Comparison of ENCODE assay signal across 8 cellular contexts in genomic region chr19:49441960-49442350, GRCh38. TPM values are rescaled to one million over a fixed set of nuclear protein-coding genes. Genes with fewer than 3 reads are reported as not detected.
DNase-seq lines count a peak whose midpoint lies in the region; ATAC-seq and TF ChIP-seq lines count a peak whose summit lies in the region.

No MANE protein-coding gene starts in this region.

- H3K27ac ChIP-seq in heart left ventricle, result peak overlapping the region in 8 of 12 donors; percentile 46 to 90 (median 58)
- no peak overlapping the region for H3K27ac ChIP-seq in colonic mucosa

- H3K27me3 ChIP-seq in heart left ventricle (peaks cover 0 to 51% (median 37%) of the 10 kb centered on the region in 9 donors), colonic mucosa (peaks cover 22% of the 10 kb centered on the region)

- H3K4me3 ChIP-seq in heart left ventricle, result peak overlapping the region in 9 of 12 donors; percentile 55 to 79 (median 69)
- peak overlapping the region; percentile 22; the same call in 1 of the 2 replicates for H3K4me3 ChIP-seq in iPS-18c (ENCODE audit: insufficient read depth, low read depth, low read length)
- no peak overlapping the region for H3K4me3 ChIP-seq in colonic mucosa

- H3K9me3 Mint-ChIP-seq in activated CD8-positive, alpha-beta T cell treated with anti-CD3 and anti-CD28 coated beads, Interleukin-2, amount 10 ng/mL, durations not matched to agents 7 days and 5 days (ENCODE audit: insufficient read depth), result no peaks in the 10 kb centered on the region
- no peaks in the 10 kb centered on the region for H3K9me3 Mint-ChIP-seq in type B pancreatic cell

- no peak overlapping the region for H3K27ac Mint-ChIP-seq in activated CD8-positive, alpha-beta T cell treated with anti-CD3 and anti-CD28 coated beads, Interleukin-2, amount 10 ng/mL, durations not matched to agents 7 days and 5 days
- H3K27ac Mint-ChIP-seq in type B pancreatic cell, result peak overlapping the region; percentile 29

- H3K36me3 ChIP-seq in heart left ventricle (peaks cover 0 to 5% (median 0%) of the 10 kb centered on the region in 9 donors), colonic mucosa (no peaks in the 10 kb centered on the region)

- peaks cover 54% of the 10 kb centered on the region for H3K27me3 Mint-ChIP-seq in activated CD8-positive, alpha-beta T cell treated with anti-CD3 and anti-CD28 coated beads, Interleukin-2, amount 10 ng/mL, durations not matched to agents 7 days and 5 days (ENCODE audit: low read depth)
- peaks cover 57% of the 10 kb centered on the region for H3K27me3 Mint-ChIP-seq in type B pancreatic cell

- intact Hi-C loops in heart left ventricle (cut with DNase I), result loop anchor here in 9 of 10 donors (1.0 to 10.0 kb wide), 8 partner anchors 49 to 220 kb away; no protein-coding TSS in a partner anchor
- intact Hi-C loops in left ventricle myocardium superior (cut with micrococcal nuclease), result loop anchor here (5.0 kb wide), 1 partner anchor 50 kb away; no protein-coding TSS in a partner anchor
- intact Hi-C loops in sciatic nerve (cut with DNase I), result loop anchor here (2.0 kb wide), 1 partner anchor 57 kb away; no protein-coding TSS in a partner anchor
- intact Hi-C loops in colonic mucosa (cut with DNase I), result loop anchor here (2.0 kb wide), 1 partner anchor 49 kb away; no protein-coding TSS in a partner anchor

- no peak overlapping the region for H3K9ac ChIP-seq in colonic mucosa (ENCODE audit: low read depth in 2 of 2, low read length in 2 of 2)

- ATAC-seq in heart left ventricle (no peak), left ventricle myocardium superior (no peak), sciatic nerve (no peak), HG02870 (IDR thresholded peaks at IDR 0.05; ENCODE audit: unreplicated experiment) (no peak)
- no peak for ATAC-seq in activated CD8-positive, alpha-beta T cell treated with anti-CD3 and anti-CD28 coated beads, Interleukin-2, amount 10 ng/mL, durations not matched to agents 7 days and 5 days

- H3K4me1 Mint-ChIP-seq in activated CD8-positive, alpha-beta T cell treated with anti-CD3 and anti-CD28 coated beads, Interleukin-2, amount 10 ng/mL, durations not matched to agents 7 days and 5 days (ENCODE audit: low read depth), result peaks cover 48% of the 10 kb centered on the region
- H3K4me1 Mint-ChIP-seq in type B pancreatic cell (ENCODE audit: unreplicated experiment), result peaks cover 15% of the 10 kb centered on the region

- no peak for TF ChIP-seq POLR2A in heart left ventricle (IDR thresholded peaks at IDR 0.05)

- CTCF ChIA-PET in activated CD8-positive, alpha-beta T cell treated with anti-CD3 and anti-CD28 coated beads, Interleukin-2, amount 10 ng/mL, durations not matched to agents 7 days and 5 days (lab: Charles Lee), result interaction anchor here (1.4 to 4.4 kb wide), 5 partner anchors 10 to 50 kb away, joined by 4 to 40 read pairs (median 8); partner anchors contain the start of genes FLT3LG, PIH1D1 and PTH2

- POLR2A ChIA-PET in activated CD8-positive, alpha-beta T cell treated with anti-CD3 and anti-CD28 coated beads, Interleukin-2, amount 10 ng/mL, durations not matched to agents 7 days and 5 days (lab: Charles Lee), result interaction anchor here (1.3 kb wide), 1 partner anchor 10 kb away, joined by 4 read pairs; the partner anchor contains the start of gene PIH1D1

- peaks cover 0 to 20% (median 2%) of the 10 kb centered on the region in 12 donors for H3K4me1 ChIP-seq in heart left ventricle
- no peaks in the 10 kb centered on the region for H3K4me1 ChIP-seq in colonic mucosa

- DNase-seq in heart left ventricle, result no peak
- DNase-seq in left ventricle myocardium superior, result no peak
- DNase-seq in activated CD8-positive, alpha-beta T cell treated with anti-CD3 and anti-CD28 coated beads, Interleukin-2, amount 10 ng/mL, durations not matched to agents 7 days and 5 days, result no peak
- DNase-seq in type B pancreatic cell (ENCODE audit: extremely low spot score, unreplicated experiment), result no peak
- DNase-seq in sciatic nerve (ENCODE audit: low spot score), result no peak
- DNase-seq in colonic mucosa, result no peak

- H3K9me3 ChIP-seq in heart left ventricle (no peaks in the 10 kb centered on the region), iPS-18c (ENCODE audit: control insufficient read depth, insufficient read depth, low read length) (no peaks in the 10 kb centered on the region), colonic mucosa (no peaks in the 10 kb centered on the region)

- TF ChIP-seq CTCF in heart left ventricle (IDR thresholded peaks at IDR 0.05), result no peak
- no peak for TF ChIP-seq CTCF in type B pancreatic cell (conservative IDR thresholded peaks at IDR 0.05)
- TF ChIP-seq CTCF in colonic mucosa (IDR thresholded peaks at IDR 0.05), result no peak

- peaks cover 11% of the 10 kb centered on the region for H3K36me3 Mint-ChIP-seq in activated CD8-positive, alpha-beta T cell treated with anti-CD3 and anti-CD28 coated beads, Interleukin-2, amount 10 ng/mL, durations not matched to agents 7 days and 5 days (ENCODE audit: low read depth)
- no peaks in the 10 kb centered on the region for H3K36me3 Mint-ChIP-seq in type B pancreatic cell

- 19 to 26% (median 22%) methylated on average over 14 of the region's 14 CpGs for WGBS in heart left ventricle, 4 donors

- peak overlapping the region; percentile 78 for H3K4me3 Mint-ChIP-seq in activated CD8-positive, alpha-beta T cell treated with anti-CD3 and anti-CD28 coated beads, Interleukin-2, amount 10 ng/mL, durations not matched to agents 7 days and 5 days
- H3K4me3 Mint-ChIP-seq in type B pancreatic cell, result peak overlapping the region; percentile 88

RNA-seq across cellular contexts. Expression of gene SLC17A7, which starts 0.6 kb away (rescaled TPM):
- total RNA-seq in heart left ventricle, result 1 to 10 TPM in 4 of 9 donors, under 1 TPM in 5; 0.46 to 1.6 (median 0.89) TPM
- polyA plus RNA-seq in heart left ventricle, result 1 to 10 TPM in 1 of 2 donors, under 1 TPM in 1; 0.64 to 1.1 TPM
- 1.4 TPM for total RNA-seq in left ventricle myocardium superior
- total RNA-seq in activated CD8-positive, alpha-beta T cell treated with anti-CD3 and anti-CD28 coated beads, Interleukin-2, amount 10 ng/mL, durations not matched to agents 7 days and 5 days, result under 1 TPM in 1 of 2 experiments, not detected in 1; 0.16 TPM
- 0.19 TPM in 1 of 2 replicates, not detected in the other for total RNA-seq in type B pancreatic cell (ENCODE audit: low replicate concordance)
- 3.8 TPM for total RNA-seq in sciatic nerve
- under 1 TPM; 0.21 to 0.25 TPM for total RNA-seq in colonic mucosa

RNA-seq across cellular contexts. Expression of gene PIH1D1, which starts 9.7 kb away (rescaled TPM):
- 10 to 100 TPM; 16.3 to 49.9 (median 31.1) TPM for total RNA-seq in heart left ventricle
- polyA plus RNA-seq in heart left ventricle, result 10 to 100 TPM; 22.6 to 57.6 TPM
- total RNA-seq in left ventricle myocardium superior, result 29.6 TPM
- total RNA-seq in activated CD8-positive, alpha-beta T cell treated with anti-CD3 and anti-CD28 coated beads, Interleukin-2, amount 10 ng/mL, durations not matched to agents 7 days and 5 days, result 100 to 1,000 TPM; 128 to 129 TPM
- 83.1 and 93.3 TPM in 2 replicates for total RNA-seq in type B pancreatic cell (ENCODE audit: low replicate concordance)
- 73.2 TPM for total RNA-seq in sciatic nerve
- total RNA-seq in colonic mucosa, result 100 to 1,000 TPM in 1 of 2 donors, 10 to 100 TPM in 1; 80.8 to 103 TPM

RNA-seq across cellular contexts. Expression of gene ALDH16A1, which starts 11.1 kb away (rescaled TPM):
- total RNA-seq in heart left ventricle (10 to 100 TPM in 2 of 9 donors, 1 to 10 TPM in 7; 3.4 to 18.6 (median 8.5) TPM), left ventricle myocardium superior (11.5 TPM), type B pancreatic cell (ENCODE audit: low replicate concordance) (22.7 and 33.7 TPM in 2 replicates), sciatic nerve (23.0 TPM), colonic mucosa (10 to 100 TPM; 22.6 to 57.9 TPM)
- 10 to 100 TPM in 1 of 2 donors, 1 to 10 TPM in 1; 7.3 to 11.7 TPM for polyA plus RNA-seq in heart left ventricle
- total RNA-seq in activated CD8-positive, alpha-beta T cell treated with anti-CD3 and anti-CD28 coated beads, Interleukin-2, amount 10 ng/mL, durations not matched to agents 7 days and 5 days, result 10 to 100 TPM; 36.6 to 37.5 TPM

RNA-seq across cellular contexts. Expression of gene GFY, which starts 16.8 kb away (rescaled TPM):
- total RNA-seq in heart left ventricle (not detected), left ventricle myocardium superior (not detected), type B pancreatic cell (ENCODE audit: low replicate concordance) (not detected in 2 replicates), sciatic nerve (not detected), colonic mucosa (not detected)
- polyA plus RNA-seq in heart left ventricle, result under 1 TPM in 1 of 2 donors, not detected in 1; 0.12 TPM
- total RNA-seq in activated CD8-positive, alpha-beta T cell treated with anti-CD3 and anti-CD28 coated beads, Interleukin-2, amount 10 ng/mL, durations not matched to agents 7 days and 5 days, result not detected

RNA-seq across cellular contexts. Expression of gene PTH2, which starts 18.7 kb away (rescaled TPM):
- not detected for total RNA-seq in heart left ventricle
- polyA plus RNA-seq in heart left ventricle, result not detected
- not detected for total RNA-seq in left ventricle myocardium superior
- not detected for total RNA-seq in activated CD8-positive, alpha-beta T cell treated with anti-CD3 and anti-CD28 coated beads, Interleukin-2, amount 10 ng/mL, durations not matched to agents 7 days and 5 days
- not detected in 2 replicates for total RNA-seq in type B pancreatic cell (ENCODE audit: low replicate concordance)
- not detected for total RNA-seq in sciatic nerve
- not detected for total RNA-seq in colonic mucosa
